ENCODE assay signal across 1 cellular context in the genomic region with DNA sequence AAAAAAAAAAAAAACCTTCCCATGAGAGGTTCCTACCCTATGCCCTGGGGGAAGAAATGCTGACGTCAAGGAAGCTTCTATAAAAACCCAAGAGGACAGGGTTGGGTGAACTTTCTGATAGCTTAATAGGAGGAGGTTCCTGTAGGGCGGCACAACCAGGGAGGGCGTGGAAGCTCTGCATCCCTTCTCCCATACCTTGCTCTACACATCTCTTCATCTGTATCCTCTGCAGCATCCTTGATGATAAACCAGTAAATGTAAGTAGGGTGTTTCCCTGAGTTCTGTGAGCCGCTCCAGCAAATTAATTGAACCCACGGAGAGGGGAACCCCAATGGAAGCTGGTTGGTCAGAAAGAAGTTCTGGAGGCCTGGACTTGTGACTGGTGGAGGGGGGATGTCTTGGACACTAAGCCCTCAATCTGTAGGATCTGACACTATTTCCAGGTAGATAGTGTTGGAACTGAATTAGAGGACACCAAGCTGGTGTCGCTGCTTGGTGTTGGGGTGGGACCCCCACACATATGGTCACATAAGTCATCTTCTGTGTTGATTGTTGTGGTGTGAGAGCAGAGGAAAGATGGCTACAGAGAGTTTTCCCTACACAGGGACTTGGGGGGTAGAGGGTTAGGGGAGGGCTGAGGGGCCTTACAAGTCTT.
TF ChIP-seq lines count a peak whose summit lies in the region.

No MANE protein-coding gene starts in this region.

TF ChIP-seq in HepG2, 621 proteins besides CTCF, POLR2A, EP300 and RAD21 (continued from another document):
- TF ChIP-seq, protein P1, sequence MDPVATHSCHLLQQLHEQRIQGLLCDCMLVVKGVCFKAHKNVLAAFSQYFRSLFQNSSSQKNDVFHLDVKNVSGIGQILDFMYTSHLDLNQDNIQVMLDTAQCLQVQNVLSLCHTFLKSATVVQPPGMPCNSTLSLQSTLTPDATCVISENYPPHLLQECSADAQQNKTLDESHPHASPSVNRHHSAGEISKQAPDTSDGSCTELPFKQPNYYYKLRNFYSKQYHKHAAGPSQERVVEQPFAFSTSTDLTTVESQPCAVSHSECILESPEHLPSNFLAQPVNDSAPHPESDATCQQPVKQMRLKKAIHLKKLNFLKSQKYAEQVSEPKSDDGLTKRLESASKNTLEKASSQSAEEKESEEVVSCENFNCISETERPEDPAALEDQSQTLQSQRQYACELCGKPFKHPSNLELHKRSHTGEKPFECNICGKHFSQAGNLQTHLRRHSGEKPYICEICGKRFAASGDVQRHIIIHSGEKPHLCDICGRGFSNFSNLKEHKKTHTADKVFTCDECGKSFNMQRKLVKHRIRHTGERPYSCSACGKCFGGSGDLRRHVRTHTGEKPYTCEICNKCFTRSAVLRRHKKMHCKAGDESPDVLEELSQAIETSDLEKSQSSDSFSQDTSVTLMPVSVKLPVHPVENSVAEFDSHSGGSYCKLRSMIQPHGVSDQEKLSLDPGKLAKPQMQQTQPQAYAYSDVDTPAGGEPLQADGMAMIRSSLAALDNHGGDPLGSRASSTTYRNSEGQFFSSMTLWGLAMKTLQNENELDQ (CRISPR knock-in tag; IDR thresholded peaks at IDR 0.05; ENCODE audit: borderline replicate concordance) = no peak
- no peak for TF ChIP-seq RORA (CRISPR knock-in tag; IDR thresholded peaks at IDR 0.05)
